Comparison of ENCODE assay signal across 8 cellular contexts in the genomic region with DNA sequence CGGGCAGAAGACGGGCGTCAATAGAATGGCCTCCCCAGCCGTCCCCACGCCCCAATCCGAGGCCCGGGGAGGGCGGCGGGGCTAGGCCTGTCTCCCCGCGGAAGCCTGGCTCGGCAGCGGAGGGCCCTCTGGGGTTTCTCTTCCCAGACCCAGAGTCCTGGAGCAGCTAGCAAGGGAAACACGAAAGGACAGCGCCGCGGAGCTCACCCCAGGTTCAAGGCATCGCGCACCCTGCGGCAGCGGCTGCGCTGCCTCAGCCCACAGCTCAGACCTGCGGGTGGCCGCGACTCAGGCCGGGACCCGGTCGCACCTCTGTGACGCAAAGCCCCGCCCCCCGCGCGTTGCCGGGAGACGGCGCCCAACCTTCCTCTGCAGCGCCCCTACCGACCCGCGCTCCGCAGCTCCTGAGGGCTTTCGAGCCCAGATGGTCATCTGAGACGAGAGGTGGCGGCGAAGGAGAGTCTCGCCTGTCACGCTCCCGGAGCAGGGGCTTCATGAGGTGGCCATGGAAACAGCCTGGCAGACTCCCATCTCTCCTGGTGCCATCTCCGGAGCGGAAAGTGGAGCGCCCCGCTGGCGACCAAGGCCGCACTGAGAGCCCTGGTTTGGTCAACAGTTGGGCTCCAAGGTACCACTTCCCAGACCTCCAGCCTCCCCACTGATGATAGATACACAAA. TPM values are rescaled to one million over a fixed set of nuclear protein-coding genes. Genes with fewer than 3 reads are reported as not detected.
A peak's percentile ranks its signal among the peaks of the same experiment; 100 is the strongest.
DNase-seq lines count a peak whose midpoint lies in the region; FAIRE-seq and TF ChIP-seq lines count a peak whose summit lies in the region.

A gene with protein sequence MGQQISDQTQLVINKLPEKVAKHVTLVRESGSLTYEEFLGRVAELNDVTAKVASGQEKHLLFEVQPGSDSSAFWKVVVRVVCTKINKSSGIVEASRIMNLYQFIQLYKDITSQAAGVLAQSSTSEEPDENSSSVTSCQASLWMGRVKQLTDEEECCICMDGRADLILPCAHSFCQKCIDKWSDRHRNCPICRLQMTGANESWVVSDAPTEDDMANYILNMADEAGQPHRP (minus strand): TSS at position 273 of the 677 bp plus-strand sequence. CDS start 7,029 bp downstream, outside the sequence.

- peak; percentile 65 for FAIRE-seq in H54 (lab: Jason Lieb, UNC)

- H3K4me1 Mint-ChIP-seq in neural progenitor cell: peaks cover 14% of the 10 kb centered on the region

- peak within 1 kb of the TSS; percentile 85 to 87 for H3K4me3 ChIP-seq in foreskin fibroblast (ENCODE audit: low read depth in 1 of 2, low read length in 2 of 2)
- H3K4me3 ChIP-seq in neural progenitor cell: peak within 1 kb of the TSS; percentile 89
- H3K4me3 ChIP-seq in subcutaneous abdominal adipose tissue (ENCODE audit: low read depth in 1 of 5, low read length in 5 of 5): peak within 1 kb of the TSS; percentile 83 to 92 (median 86)

- no peaks in the 10 kb centered on the region for H4K20me1 ChIP-seq in neural progenitor cell (ENCODE audit: low read depth)

- H2AFZ ChIP-seq in neural progenitor cell (replicated peaks): peak within 1 kb of the TSS; percentile 87

- H3K36me3 ChIP-seq in ES-I3 (ENCODE audit: insufficient read depth, low read length): no peaks in the 10 kb centered on the region; the same call in 1 of the 2 replicates
- no peaks in the 10 kb centered on the region for H3K36me3 ChIP-seq in neural progenitor cell
- H3K36me3 ChIP-seq in subcutaneous abdominal adipose tissue (ENCODE audit: control insufficient read depth in 5 of 5, insufficient read depth in 5 of 5, low read length in 5 of 5): no peaks in the 10 kb centered on the region

- peak; percentile 91 for DNase-seq in H54 (ENCODE audit: insufficient read length, low spot score)
- DNase-seq in LoVo (ENCODE audit: low spot score): peak; percentile 96
- DNase-seq in activated gamma-delta T cell treated with Interleukin-2 at 50 U/mL for 16 hours: peak; percentile 94
- peak; percentile 92 to 98 for DNase-seq in foreskin fibroblast
- DNase-seq in neural progenitor cell (ENCODE audit: low spot score): peak; percentile 98

- TF ChIP-seq POLR2A in H54 (IDR thresholded peaks at IDR 0.05; ENCODE audit: low read depth, low read length) (peak; percentile 98), Raji (IDR thresholded peaks at IDR 0.05; ENCODE audit: insufficient read depth, low read depth, low read length) (peak; percentile 96)

- H3K9me3 Mint-ChIP-seq in neural progenitor cell: no peaks in the 10 kb centered on the region

- H3K27ac ChIP-seq in neural progenitor cell (no peak within 1 kb of the TSS), subcutaneous abdominal adipose tissue (ENCODE audit: low read depth, low read length) (peak within 1 kb of the TSS; percentile 94)

- no peaks in the 10 kb centered on the region for H3K36me3 Mint-ChIP-seq in neural progenitor cell

- H3K9me3 ChIP-seq in ES-I3 (ENCODE audit: control insufficient read depth, insufficient read depth, low read length) (0 out of 2 replicates have a peak, but pooled peaks cover 2% of the 10 kb centered on the region), neural progenitor cell (ENCODE audit: low read depth) (no peaks in the 10 kb centered on the region), subcutaneous abdominal adipose tissue (ENCODE audit: control insufficient read depth in 5 of 5, low read length in 5 of 5) (no peaks in the 10 kb centered on the region)

- H3K4me3 Mint-ChIP-seq in neural progenitor cell: peak within 1 kb of the TSS; percentile 93

- H3F3A ChIP-seq in neural progenitor cell (ENCODE audit: low read depth): no peaks in the 10 kb centered on the region

- H3K4me2 ChIP-seq in neural progenitor cell: peak within 1 kb of the TSS; percentile 94

- peaks cover 12% of the 10 kb centered on the region for H3K79me2 ChIP-seq in neural progenitor cell (ENCODE audit: low read depth)

- TF ChIP-seq CTCF in foreskin fibroblast (IDR thresholded peaks at IDR 0.05; ENCODE audit: low read depth, low read length): peak; percentile 85
- TF ChIP-seq CTCF in neural progenitor cell (IDR thresholded peaks at IDR 0.05): peak; percentile 77

- H3K27me3 Mint-ChIP-seq in neural progenitor cell (ENCODE audit: insufficient read depth, low read depth): peaks cover 2% of the 10 kb centered on the region

- H3K9ac ChIP-seq in ES-I3 (ENCODE audit: low read depth, low read length) (peak within 1 kb of the TSS; percentile 99), neural progenitor cell (peak within 1 kb of the TSS; percentile 71), subcutaneous abdominal adipose tissue (ENCODE audit: low read length in 5 of 5) (peak within 1 kb of the TSS; percentile 85 to 97 (median 95))

- peak within 1 kb of the TSS; percentile 81 for H3K27ac Mint-ChIP-seq in neural progenitor cell

- H3K4me1 ChIP-seq in ES-I3 (ENCODE audit: insufficient read depth, low read length): peaks cover 4% of the 10 kb centered on the region; the same call in 1 of the 2 replicates
- peaks cover 6% of the 10 kb centered on the region for H3K4me1 ChIP-seq in neural progenitor cell
- H3K4me1 ChIP-seq in subcutaneous abdominal adipose tissue (ENCODE audit: control insufficient read depth in 5 of 5, insufficient read depth in 5 of 5, low read length in 5 of 5): peaks cover 0 to 32% (median 20%) of the 10 kb centered on the region in 5 donors

- peaks cover 8% of the 10 kb centered on the region for H3K27me3 ChIP-seq in neural progenitor cell
- no peaks in the 10 kb centered on the region for H3K27me3 ChIP-seq in subcutaneous abdominal adipose tissue (ENCODE audit: control insufficient read depth in 5 of 5, insufficient read depth in 4 of 5, low read length in 5 of 5)

RNA-seq across cellular contexts. Expression of the gene that starts here (rescaled TPM):
- 33.9 and 49.3 TPM in 2 replicates for total RNA-seq in neural progenitor cell (ENCODE audit: low replicate concordance)
